1 cellular context compared by ENCODE assay signal in genomic region chr9:131417264-131418142, GRCh38.
TF ChIP-seq lines count a peak whose summit lies in the region.

No MANE protein-coding gene starts in this region.

TF ChIP-seq in H1, 55 proteins besides CTCF, POLR2A, EP300 and RAD21 (continued from another document):
- TF ChIP-seq SIN3A (conservative IDR thresholded peaks at IDR 0.05 in 1 of 2, IDR thresholded peaks at IDR 0.05 in 1 of 2; ENCODE audit: low read depth in 1 of 2, low read length in 2 of 2), result no peak
TF ChIP-seq in H1: peak in this region for 0.
